15 cellular contexts compared by ENCODE assay signal in the genomic region with DNA sequence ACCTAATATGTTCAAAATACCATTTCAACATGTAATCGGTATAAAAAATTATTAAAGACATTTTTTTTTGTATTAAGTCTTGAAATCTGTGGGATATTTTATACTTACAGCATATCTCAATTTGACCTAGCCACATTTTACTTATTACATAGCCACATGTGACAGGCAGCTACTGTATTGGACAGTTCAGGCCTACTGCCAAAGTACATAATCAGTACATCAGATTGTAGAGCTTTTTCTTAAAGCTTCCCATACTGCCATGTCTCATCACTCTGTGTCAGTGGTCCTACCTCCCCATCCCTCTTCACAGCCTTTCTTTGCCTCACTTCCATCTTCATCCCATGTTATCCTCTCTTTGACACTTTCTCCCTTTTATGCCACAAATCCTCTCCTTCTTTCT. TPM values are rescaled to one million over a fixed set of nuclear protein-coding genes. Genes with fewer than 3 reads are reported as not detected.
"Had no signal": no experiment of that assay in that cellular context is flagged by ENCODE, and none has a peak within 500 bp of the region (broad histone marks: within the 10 kb centered on the region; RNA-seq: fewer than 3 reads in every experiment).

No MANE protein-coding gene starts in this region.

- H3K27ac ChIP-seq: foreskin keratinocyte, upper lobe of left lung had no signal

- H3K9me3 Mint-ChIP-seq: activated naive CD4-positive, alpha-beta T cell treated with anti-CD3 and anti-CD28 coated beads, Interleukin-2, amount 50 U/mL, for 24 hours; natural killer cell treated with Interleukin-12 subunit alpha and Interleukin-12 subunit beta and Interleukin-15 and Interleukin-18, amount 100 ng/mL, for 72 hours had no signal

- H3K4me3 ChIP-seq: upper lobe of left lung had no signal

- H3K36me3 ChIP-seq: upper lobe of left lung had no signal

- H3K27me3 Mint-ChIP-seq: activated naive CD4-positive, alpha-beta T cell treated with anti-CD3 and anti-CD28 coated beads, Interleukin-2, amount 50 U/mL, for 24 hours; brain; natural killer cell treated with Interleukin-12 subunit alpha and Interleukin-12 subunit beta and Interleukin-15 and Interleukin-18, amount 100 ng/mL, for 72 hours; stimulated activated naive CD8-positive, alpha-beta T cell treated with anti-CD3 and anti-CD28 coated beads, Interleukin-15, Interleukin-2, amounts not matched to agents 100 ng/mL and 50 ng/mL, for 24 hours had no signal

- DNase-seq: activated effector memory CD4-positive, alpha-beta T cell treated with Interleukin-2 at 50 U/mL for 16 hours; activated T-cell treated with anti-CD3 and anti-CD28 coated beads, Interleukin-2, amount 50 U/mL, for 1 hour; amniotic stem cell; effector CD4-positive, alpha-beta T cell; mammary epithelial cell; stimulated activated CD4-positive, alpha-beta T cell treated with anti-CD3 and anti-CD28 coated beads, Interleukin-4, amount 100 ng/mL, for 1 hour; stimulated activated CD8-positive, alpha-beta memory T cell treated with anti-CD3 and anti-CD28 coated beads, Interleukin-4, amount 100 ng/mL, for 48 hours; T-helper 2 cell; upper lobe of left lung had no signal

- H3K4me1 Mint-ChIP-seq: brain had no signal

- H3K27me3 ChIP-seq: foreskin keratinocyte, upper lobe of left lung had no signal

- ATAC-seq: activated CD4-positive, CD25-positive, alpha-beta regulatory T cell treated with anti-CD3 and anti-CD28 coated beads, Interleukin-2, amount 50 U/mL, for 24 hours; foreskin keratinocyte; natural killer cell treated with Interleukin-12 subunit alpha and Interleukin-12 subunit beta and Interleukin-15 and Interleukin-18, amount 100 ng/mL, for 72 hours had no signal

- H3K4me3 Mint-ChIP-seq: activated naive CD4-positive, alpha-beta T cell treated with anti-CD3 and anti-CD28 coated beads, Interleukin-2, amount 50 U/mL, for 24 hours; brain; natural killer cell treated with Interleukin-12 subunit alpha and Interleukin-12 subunit beta and Interleukin-15 and Interleukin-18, amount 100 ng/mL, for 72 hours; stimulated activated naive CD8-positive, alpha-beta T cell treated with anti-CD3 and anti-CD28 coated beads, Interleukin-15, Interleukin-2, amounts not matched to agents 100 ng/mL and 50 ng/mL, for 24 hours had no signal

- H3K27ac Mint-ChIP-seq: activated naive CD4-positive, alpha-beta T cell treated with anti-CD3 and anti-CD28 coated beads, Interleukin-2, amount 50 U/mL, for 24 hours; brain; natural killer cell treated with Interleukin-12 subunit alpha and Interleukin-12 subunit beta and Interleukin-15 and Interleukin-18, amount 100 ng/mL, for 72 hours; stimulated activated naive CD8-positive, alpha-beta T cell treated with anti-CD3 and anti-CD28 coated beads, Interleukin-15, Interleukin-2, amounts not matched to agents 100 ng/mL and 50 ng/mL, for 24 hours had no signal

- H3K4me1 ChIP-seq: foreskin keratinocyte had no signal

RNA-seq across cellular contexts. Expression of gene LOXL4, which starts 43.0 kb away (rescaled TPM):
- total RNA-seq: natural killer cell treated with Interleukin-12 subunit alpha and Interleukin-12 subunit beta and Interleukin-15 and Interleukin-18, amount 100 ng/mL, for 72 hours had no signal
- polyA plus RNA-seq: mammary epithelial cell had no signal
